ENCODE assay signal across 13 cellular contexts in the genomic region with DNA sequence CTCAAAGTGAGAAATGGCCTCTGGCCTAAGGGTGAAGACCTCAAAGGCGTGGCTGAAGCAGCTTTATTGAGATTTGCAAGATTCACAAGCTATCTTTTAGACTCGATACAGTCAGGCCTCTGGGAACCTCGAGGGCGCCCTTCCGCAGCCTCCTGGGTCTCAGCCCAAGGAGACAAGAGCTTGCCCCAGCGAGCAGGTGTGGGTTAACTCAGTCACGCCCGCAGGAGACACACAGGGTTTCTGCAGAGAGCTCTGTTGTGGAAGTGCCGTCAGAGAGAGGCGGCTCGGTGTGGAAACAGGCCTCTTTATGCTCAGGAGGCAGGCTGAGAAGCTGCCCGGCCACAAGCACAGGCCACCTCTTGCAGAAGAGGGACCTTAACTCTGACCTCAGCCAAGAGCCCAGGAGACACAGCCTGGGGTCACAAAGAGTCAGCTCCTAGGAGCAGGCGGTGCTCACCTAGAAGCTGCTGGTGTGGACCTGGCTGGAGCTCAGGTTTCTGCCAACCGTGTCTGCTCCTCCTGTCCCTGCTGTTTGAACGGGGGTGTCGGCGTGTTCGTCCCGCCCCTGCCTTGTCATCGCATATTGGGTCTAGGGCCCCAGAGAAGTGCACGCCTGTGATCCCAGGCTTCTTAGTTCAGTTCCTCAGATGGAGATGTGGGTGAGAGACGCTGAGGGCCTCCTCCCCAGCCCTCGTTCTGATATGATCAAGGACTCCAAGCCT. TPM values are rescaled to one million over a fixed set of nuclear protein-coding genes. Genes with fewer than 3 reads are reported as not detected.
DNase-seq lines count a peak whose midpoint lies in the region; ATAC-seq and TF ChIP-seq lines count a peak whose summit lies in the region.
"Had no signal": no experiment of that assay in that cellular context is flagged by ENCODE, and none has a peak within 500 bp of the region (broad histone marks: within the 10 kb centered on the region; RNA-seq: fewer than 3 reads in every experiment).

No MANE protein-coding gene starts in this region.

- POLR2A ChIA-PET in activated naive CD8-positive, alpha-beta T cell treated with anti-CD3 and anti-CD28 coated beads, Interleukin-2, amount 10 ng/mL, durations not matched to agents 7 days and 5 days (lab: Charles Lee), result interaction anchor here (1.1 to 1.9 kb wide), 3 partner anchors 9 to 41 kb away, joined by 3 to 12 read pairs (median 3); partner anchors contain the start of gene FBRSL1
- POLR2A ChIA-PET in CD4-positive, alpha-beta memory T cell (lab: Charles Lee; ENCODE audit: partially characterized antibody), result interaction anchor here (1.5 to 5.2 kb wide), 4 partner anchors 15 to 42 kb away, joined by 3 to 55 read pairs (median 5); partner anchors contain the start of gene FBRSL1
- POLR2A ChIA-PET in activated B cell treated with CpG ODN at 0.5 μM for 24 hours (lab: Charles Lee), result interaction anchor here (0.8 kb wide), 1 partner anchor 22 kb away, joined by 4 read pairs; no protein-coding TSS in a partner anchor

- H3K36me3 Mint-ChIP-seq in activated naive CD8-positive, alpha-beta T cell treated with anti-CD3 and anti-CD28 coated beads, Interleukin-2, amount 10 ng/mL, durations not matched to agents 7 days and 5 days, result peaks cover 4% of the 10 kb centered on the region
- H3K36me3 Mint-ChIP-seq in activated naive CD8-positive, alpha-beta T cell treated with anti-CD3 and anti-CD28 coated beads, Interleukin-2, amount 50 U/mL, for 24 hours (ENCODE audit: low read depth), result no peaks in the 10 kb centered on the region
- peaks cover 0 to 4% of the 10 kb centered on the region in 2 donors for H3K36me3 Mint-ChIP-seq in CD4-positive, alpha-beta memory T cell
- H3K36me3 Mint-ChIP-seq in activated B cell treated with CpG ODN at 0.5 μM for 24 hours (ENCODE audit: low read depth), result no peaks in the 10 kb centered on the region
- H3K36me3 Mint-ChIP-seq in stimulated activated memory B cell treated with anti-CD40 and anti-IgM and Interleukin-4, amounts not matched to agents 10 μg/mL and 1 μg/mL and 100 μg/mL, for 72 hours, result no peaks in the 10 kb centered on the region

- no peak for TF ChIP-seq CTCF in activated B cell treated with CpG ODN at 0.5 μM for 24 hours (IDR thresholded peaks at IDR 0.05)
- TF ChIP-seq CTCF in GM13977 (IDR thresholded peaks at IDR 0.05; ENCODE audit: extremely low read depth, insufficient read depth, missing control alignments), result no peak

- H3K4me1 Mint-ChIP-seq in activated naive CD8-positive, alpha-beta T cell treated with anti-CD3 and anti-CD28 coated beads, Interleukin-2, amount 10 ng/mL, durations not matched to agents 7 days and 5 days, result peaks cover 31% of the 10 kb centered on the region
- peaks cover 56% of the 10 kb centered on the region for H3K4me1 Mint-ChIP-seq in activated naive CD8-positive, alpha-beta T cell treated with anti-CD3 and anti-CD28 coated beads, Interleukin-2, amount 50 U/mL, for 24 hours
- peaks cover 25 to 46% (median 36%) of the 10 kb centered on the region in 4 donors for H3K4me1 Mint-ChIP-seq in CD4-positive, alpha-beta memory T cell
- peaks cover 77% of the 10 kb centered on the region for H3K4me1 Mint-ChIP-seq in activated B cell treated with CpG ODN at 0.5 μM for 24 hours
- peaks cover 82% of the 10 kb centered on the region for H3K4me1 Mint-ChIP-seq in stimulated activated memory B cell treated with anti-CD40 and anti-IgM and Interleukin-4, amounts not matched to agents 10 μg/mL and 1 μg/mL and 100 μg/mL, for 72 hours

- H3K4me3 ChIP-seq in CD4-positive, alpha-beta memory T cell (ENCODE audit: low read length in 2 of 2), result no peak overlapping the region
- H3K4me3 ChIP-seq: HAP-1, PC-9 had no signal

- no peaks in the 10 kb centered on the region for H3K9me3 Mint-ChIP-seq in activated naive CD8-positive, alpha-beta T cell treated with anti-CD3 and anti-CD28 coated beads, Interleukin-2, amount 10 ng/mL, durations not matched to agents 7 days and 5 days
- no peaks in the 10 kb centered on the region for H3K9me3 Mint-ChIP-seq in activated naive CD8-positive, alpha-beta T cell treated with anti-CD3 and anti-CD28 coated beads, Interleukin-2, amount 50 U/mL, for 24 hours
- H3K9me3 Mint-ChIP-seq in CD4-positive, alpha-beta memory T cell, result peaks cover 0 to 5% (median 0%) of the 10 kb centered on the region in 8 donors
- H3K9me3 Mint-ChIP-seq in activated B cell treated with CpG ODN at 0.5 μM for 24 hours, result no peaks in the 10 kb centered on the region
- no peaks in the 10 kb centered on the region for H3K9me3 Mint-ChIP-seq in stimulated activated memory B cell treated with anti-CD40 and anti-IgM and Interleukin-4, amounts not matched to agents 10 μg/mL and 1 μg/mL and 100 μg/mL, for 72 hours

- in situ Hi-C loops in GM13977 (cut with MboI; ENCODE audit: low pct_unique_long_range_greater_than_20kb, low sequenced_read_pairs, unreplicated experiment), result no loop called here

- no peak for DNase-seq in activated naive CD8-positive, alpha-beta T cell treated with anti-CD3 and anti-CD28 coated beads, Interleukin-2, amount 10 ng/mL, durations not matched to agents 7 days and 5 days
- no peak for DNase-seq in activated naive CD8-positive, alpha-beta T cell treated with anti-CD3 and anti-CD28 coated beads, Interleukin-2, amount 50 U/mL, for 24 hours
- no peak for DNase-seq in CD4-positive, alpha-beta memory T cell
- no peak for DNase-seq in activated B cell treated with CpG ODN at 0.5 μM for 24 hours
- DNase-seq in left lobe of liver (ENCODE audit: low spot score), result no peak
- DNase-seq in GM13977 (ENCODE audit: low spot score), result no peak
- DNase-seq: NCI-H187, NCI-H446, NCI-H69, PC-9 had no signal

- CTCF ChIA-PET in CD4-positive, alpha-beta memory T cell (lab: Charles Lee; ENCODE audit: partially characterized antibody), result interaction anchor here (1.2 to 2.4 kb wide), 4 partner anchors 18 to 76 kb away, joined by 3 to 10 read pairs (median 4); no protein-coding TSS in a partner anchor
- CTCF ChIA-PET in activated B cell treated with CpG ODN at 0.5 μM for 24 hours (lab: Charles Lee), result no interaction called here

- H3K9me3 ChIP-seq in CD4-positive, alpha-beta memory T cell (ENCODE audit: control insufficient read depth in 1 of 2, low read length in 2 of 2), result no peaks in the 10 kb centered on the region
- H3K9me3 ChIP-seq: HAP-1 had no signal

- H3K4me3 Mint-ChIP-seq in activated naive CD8-positive, alpha-beta T cell treated with anti-CD3 and anti-CD28 coated beads, Interleukin-2, amount 10 ng/mL, durations not matched to agents 7 days and 5 days, result no peak overlapping the region
- H3K4me3 Mint-ChIP-seq in activated naive CD8-positive, alpha-beta T cell treated with anti-CD3 and anti-CD28 coated beads, Interleukin-2, amount 50 U/mL, for 24 hours, result no peak overlapping the region
- H3K4me3 Mint-ChIP-seq in CD4-positive, alpha-beta memory T cell, result peak overlapping the region in 1 of 8 donors; percentile 12
- H3K4me3 Mint-ChIP-seq in activated B cell treated with CpG ODN at 0.5 μM for 24 hours, result no peak overlapping the region
- no peak overlapping the region for H3K4me3 Mint-ChIP-seq in stimulated activated memory B cell treated with anti-CD40 and anti-IgM and Interleukin-4, amounts not matched to agents 10 μg/mL and 1 μg/mL and 100 μg/mL, for 72 hours

- H3K36me3 ChIP-seq in CD4-positive, alpha-beta memory T cell (ENCODE audit: insufficient read depth, low read length), result no peaks in the 10 kb centered on the region
- H3K36me3 ChIP-seq: HAP-1 had no signal

- H3K27me3 Mint-ChIP-seq in activated naive CD8-positive, alpha-beta T cell treated with anti-CD3 and anti-CD28 coated beads, Interleukin-2, amount 10 ng/mL, durations not matched to agents 7 days and 5 days, result no peaks in the 10 kb centered on the region
- no peaks in the 10 kb centered on the region for H3K27me3 Mint-ChIP-seq in activated naive CD8-positive, alpha-beta T cell treated with anti-CD3 and anti-CD28 coated beads, Interleukin-2, amount 50 U/mL, for 24 hours
- peaks cover 2% of the 10 kb centered on the region in 2 donors for H3K27me3 Mint-ChIP-seq in CD4-positive, alpha-beta memory T cell
- no peaks in the 10 kb centered on the region for H3K27me3 Mint-ChIP-seq in activated B cell treated with CpG ODN at 0.5 μM for 24 hours
- no peaks in the 10 kb centered on the region for H3K27me3 Mint-ChIP-seq in stimulated activated memory B cell treated with anti-CD40 and anti-IgM and Interleukin-4, amounts not matched to agents 10 μg/mL and 1 μg/mL and 100 μg/mL, for 72 hours

- intact Hi-C loops in CD4-positive, alpha-beta memory T cell (cut with micrococcal nuclease), result no loop called here
- intact Hi-C loops in activated B cell treated with CpG ODN at 0.5 μM for 24 hours (cut with micrococcal nuclease), result loop anchor here (10.0 kb wide), 1 partner anchor 373 kb away; no protein-coding TSS in a partner anchor

- H3K27ac Mint-ChIP-seq in activated naive CD8-positive, alpha-beta T cell treated with anti-CD3 and anti-CD28 coated beads, Interleukin-2, amount 10 ng/mL, durations not matched to agents 7 days and 5 days, result peak overlapping the region; percentile 38
- no peak overlapping the region for H3K27ac Mint-ChIP-seq in activated naive CD8-positive, alpha-beta T cell treated with anti-CD3 and anti-CD28 coated beads, Interleukin-2, amount 50 U/mL, for 24 hours
- peak overlapping the region in 4 of 7 donors; percentile 59 to 81 (median 64) for H3K27ac Mint-ChIP-seq in CD4-positive, alpha-beta memory T cell
- peak overlapping the region; percentile 24 for H3K27ac Mint-ChIP-seq in activated B cell treated with CpG ODN at 0.5 μM for 24 hours
- peak overlapping the region; percentile 56 for H3K27ac Mint-ChIP-seq in stimulated activated memory B cell treated with anti-CD40 and anti-IgM and Interleukin-4, amounts not matched to agents 10 μg/mL and 1 μg/mL and 100 μg/mL, for 72 hours

- H3K27me3 ChIP-seq in CD4-positive, alpha-beta memory T cell (ENCODE audit: insufficient read depth, low read length), result no peaks in the 10 kb centered on the region

- H3K4me1 ChIP-seq in CD4-positive, alpha-beta memory T cell (ENCODE audit: insufficient read depth, low read length), result peaks cover 44% of the 10 kb centered on the region
- H3K4me1 ChIP-seq: HAP-1 had no signal

- no peak overlapping the region for H3K27ac ChIP-seq in CD4-positive, alpha-beta memory T cell (ENCODE audit: low read depth, low read length)
- H3K27ac ChIP-seq: PC-9 had no signal

- ATAC-seq in activated naive CD8-positive, alpha-beta T cell treated with anti-CD3 and anti-CD28 coated beads, Interleukin-2, amount 10 ng/mL, durations not matched to agents 7 days and 5 days (ENCODE audit: low read depth), result no peak
- no peak for ATAC-seq in activated naive CD8-positive, alpha-beta T cell treated with anti-CD3 and anti-CD28 coated beads, Interleukin-2, amount 50 U/mL, for 24 hours
- ATAC-seq in activated B cell treated with CpG ODN at 0.5 μM for 24 hours (ENCODE audit: low read depth), result no peak
- ATAC-seq in stimulated activated memory B cell treated with anti-CD40 and anti-IgM and Interleukin-4, amounts not matched to agents 10 μg/mL and 1 μg/mL and 100 μg/mL, for 72 hours, result no peak
- ATAC-seq in left lobe of liver, result no peak
- ATAC-seq in HG02642 (IDR thresholded peaks at IDR 0.05; ENCODE audit: poor library complexity, unreplicated experiment), result no peak

RNA-seq across cellular contexts. Expression of gene FBRSL1, which starts 42.1 kb away (rescaled TPM):
- 10 to 100 TPM; 67.1 to 67.2 TPM for total RNA-seq in activated naive CD8-positive, alpha-beta T cell treated with anti-CD3 and anti-CD28 coated beads, Interleukin-2, amount 10 ng/mL, durations not matched to agents 7 days and 5 days
- 100 to 1,000 TPM in 1 of 2 experiments, 10 to 100 TPM in 1; 97.3 to 101 TPM for total RNA-seq in CD4-positive, alpha-beta memory T cell
- polyA plus RNA-seq in CD4-positive, alpha-beta memory T cell, result 1 to 10 TPM in 1 of 2 donors, not detected in 1; 3.1 TPM
- 50.3 and 58.7 TPM in 2 replicates for total RNA-seq in activated B cell treated with CpG ODN at 0.5 μM for 24 hours
- total RNA-seq in left lobe of liver, result 44.9 TPM
